ENCODE assay signal across 10 cellular contexts in genomic region chr9:129944501-129945116, GRCh38.
A peak's percentile ranks its signal among the peaks of the same experiment; 100 is the strongest.
DNase-seq lines count a peak whose midpoint lies in the region; ATAC-seq and FAIRE-seq lines count a peak whose summit lies in the region.
"Had no signal": no experiment of that assay in that cellular context is flagged by ENCODE, and none has a peak within 500 bp of the region (broad histone marks: within the 10 kb centered on the region; RNA-seq: fewer than 3 reads in every experiment).

No MANE protein-coding gene starts in this region.

- H3K4me3 ChIP-seq in CD8-positive, alpha-beta memory T cell (ENCODE audit: low read length) = no peak overlapping the region
- H3K4me3 ChIP-seq: ovary had no signal

- peaks cover 0 to 3% (median 2%) of the 10 kb centered on the region in 5 donors for H3K9me3 Mint-ChIP-seq in CD8-positive, alpha-beta memory T cell
- H3K9me3 Mint-ChIP-seq in central memory CD8-positive, alpha-beta T cell = no peaks in the 10 kb centered on the region

- no peak overlapping the region for H3K27ac ChIP-seq in CD8-positive, alpha-beta memory T cell (ENCODE audit: low read depth, low read length)
- H3K27ac ChIP-seq: ovary had no signal

- FAIRE-seq in RCC 7860 (lab: Jason Lieb, UNC) = no peak

- ATAC-seq in central memory CD8-positive, alpha-beta T cell (replicated peaks; ENCODE audit: extremely low read depth, poor library complexity, severe bottlenecking) = peak; percentile 97
- ATAC-seq in GM21576 (IDR thresholded peaks at IDR 0.05; ENCODE audit: unreplicated experiment) = no peak

- CTCF ChIA-PET in CD8-positive, alpha-beta memory T cell (lab: Charles Lee) = interaction anchor here (0.7 to 2.8 kb wide), 10 partner anchors 11 to 100 kb away, joined by 3 to 12 read pairs (median 3); no protein-coding TSS in a partner anchor

- peaks cover 14 to 60% (median 15%) of the 10 kb centered on the region in 3 donors for H3K36me3 Mint-ChIP-seq in CD8-positive, alpha-beta memory T cell
- H3K36me3 Mint-ChIP-seq in central memory CD8-positive, alpha-beta T cell (ENCODE audit: insufficient read depth) = peaks cover 39% of the 10 kb centered on the region

- POLR2A ChIA-PET in CD8-positive, alpha-beta memory T cell (lab: Charles Lee) = interaction anchor here (0.7 to 1.5 kb wide), 9 partner anchors 10 to 109 kb away, joined by 3 to 8 read pairs (median 4); partner anchors contain the start of gene GPR107

- no peaks in the 10 kb centered on the region for H3K9me3 ChIP-seq in CD8-positive, alpha-beta memory T cell (ENCODE audit: low read length)
- H3K9me3 ChIP-seq: ovary had no signal

- DNase-seq in CD8-positive, alpha-beta memory T cell = peak; percentile 51 to 79 (median 67)
- peak in 4 of 5 donors; percentile 30 to 87 (median 48) for DNase-seq in T-helper 1 cell
- peak in 1 of 2 donors; percentile 64 for DNase-seq in central memory CD8-positive, alpha-beta T cell (ENCODE audit: low spot score in 2 of 2)
- peak; percentile 67 for DNase-seq in stimulated activated CD4-positive, alpha-beta T cell treated with anti-CD3 and anti-CD28 coated beads, Interleukin-1b, Interleukin-23, amount 100 ng/mL, for 48 hours
- DNase-seq in NCI-H1436 (lab: John Stamatoyannopoulos, UW) = no peak
- DNase-seq in RCC 7860 (ENCODE audit: low spot score) = no peak
- DNase-seq in iPS-NIHi11 (ENCODE audit: low spot score) = no peak
- DNase-seq: NCI-H774, ovary had no signal

- H3K27me3 Mint-ChIP-seq in CD8-positive, alpha-beta memory T cell = no peaks in the 10 kb centered on the region
- H3K27me3 Mint-ChIP-seq in central memory CD8-positive, alpha-beta T cell = no peaks in the 10 kb centered on the region

- no peaks in the 10 kb centered on the region for H3K27me3 ChIP-seq in CD8-positive, alpha-beta memory T cell (ENCODE audit: insufficient read depth, low read length, poor library complexity, severe bottlenecking)
- H3K27me3 ChIP-seq: ovary had no signal

- peak overlapping the region; percentile 31 to 99 (median 86) for H3K27ac Mint-ChIP-seq in CD8-positive, alpha-beta memory T cell
- peak overlapping the region; percentile 84 for H3K27ac Mint-ChIP-seq in central memory CD8-positive, alpha-beta T cell (ENCODE audit: low read depth)

- peaks cover 51% of the 10 kb centered on the region for H3K4me1 ChIP-seq in CD8-positive, alpha-beta memory T cell (ENCODE audit: insufficient read depth, low read length)

- peak overlapping the region; percentile 8 to 59 (median 32) for H3K4me3 Mint-ChIP-seq in CD8-positive, alpha-beta memory T cell
- peak overlapping the region; percentile 36 for H3K4me3 Mint-ChIP-seq in central memory CD8-positive, alpha-beta T cell

- H3K36me3 ChIP-seq in CD8-positive, alpha-beta memory T cell (ENCODE audit: insufficient read depth, low read length) = no peaks in the 10 kb centered on the region
- H3K36me3 ChIP-seq: ovary had no signal

- H3K4me1 Mint-ChIP-seq in CD8-positive, alpha-beta memory T cell = peaks cover 46 to 67% (median 64%) of the 10 kb centered on the region in 3 donors
- peaks cover 40% of the 10 kb centered on the region for H3K4me1 Mint-ChIP-seq in central memory CD8-positive, alpha-beta T cell

Comparison
In these comparisons a context has a peak if more than half of its experiments do, and no peak if none do; other contexts are left out.
1. DNase-seq: peak in CD8-positive, alpha-beta memory T cell (5 of 5), T-helper 1 cell (4 of 5) and stimulated activated CD4-positive, alpha-beta T cell treated with anti-CD3 and anti-CD28 coated beads, Interleukin-1b, Interleukin-23, amount 100 ng/mL, for 48 hours (single experiment); none in NCI-H1436 (single experiment), RCC 7860 (single experiment) and iPS-NIHi11 (single experiment).